Comparison of ENCODE assay signal across 8 cellular contexts in the genomic region with DNA sequence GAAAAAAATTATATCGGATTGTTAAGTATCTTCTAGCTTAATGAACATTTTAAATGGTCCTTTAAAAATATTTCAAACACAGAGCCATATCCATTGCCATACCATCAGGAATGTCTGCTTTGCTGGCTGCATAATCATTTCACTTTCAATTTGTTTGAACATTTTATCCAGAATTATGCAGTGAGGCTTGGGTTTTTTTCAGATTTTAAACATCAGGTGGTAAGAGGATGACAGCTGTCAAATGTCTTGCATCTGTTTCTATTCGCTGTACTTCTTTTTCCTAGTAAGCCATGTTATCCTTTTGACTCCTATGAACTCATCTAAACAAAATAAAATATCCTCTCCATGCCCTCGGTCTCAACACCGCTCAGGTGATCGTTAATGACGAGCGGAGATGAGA. TPM values are rescaled to one million over a fixed set of nuclear protein-coding genes. Genes with fewer than 3 reads are reported as not detected.
DNase-seq lines count a peak whose midpoint lies in the region; ATAC-seq and TF ChIP-seq lines count a peak whose summit lies in the region.

No MANE protein-coding gene starts in this region.

- H3K27me3 Mint-ChIP-seq in osteocyte (ENCODE audit: unreplicated experiment) = no peaks in the 10 kb centered on the region

- no peak for ATAC-seq in HG03196 (IDR thresholded peaks at IDR 0.05; ENCODE audit: unreplicated experiment)

- no peak for TF ChIP-seq CTCF in DOHH2 (IDR thresholded peaks at IDR 0.05; ENCODE audit: low read depth, low read length, poor library complexity, severe bottlenecking)
- TF ChIP-seq CTCF in osteocyte (IDR thresholded peaks at IDR 0.05) = no peak

- peak overlapping the region; percentile 93 for H3K4me3 Mint-ChIP-seq in osteocyte (ENCODE audit: unreplicated experiment)

- peaks cover 35% of the 10 kb centered on the region; the same call in 1 of the 2 replicates for H3K36me3 ChIP-seq in DOHH2 (ENCODE audit: control insufficient read depth, low read length)
- H3K36me3 ChIP-seq in endocrine pancreas (ENCODE audit: control insufficient read depth, insufficient read depth, low read length) = no peaks in the 10 kb centered on the region

- peak overlapping the region; percentile 42 for H3K9ac ChIP-seq in endocrine pancreas (ENCODE audit: control insufficient read depth, insufficient read depth, low read length)

- H3K4me1 ChIP-seq in DOHH2 (ENCODE audit: control insufficient read depth, low read length) = peaks cover 47% of the 10 kb centered on the region
- peaks cover 15% of the 10 kb centered on the region for H3K4me1 ChIP-seq in endocrine pancreas (ENCODE audit: control insufficient read depth, insufficient read depth, low read length)

- no peaks in the 10 kb centered on the region for H4K20me1 ChIP-seq in DOHH2 (ENCODE audit: control insufficient read depth, insufficient read depth, low read depth, low read length)

- peaks cover 27% of the 10 kb centered on the region for H3K4me1 Mint-ChIP-seq in osteocyte (ENCODE audit: unreplicated experiment)

- H3K27me3 ChIP-seq in DOHH2 (ENCODE audit: control insufficient read depth, low read length) = no peaks in the 10 kb centered on the region
- H3K27me3 ChIP-seq in endocrine pancreas (ENCODE audit: control insufficient read depth, insufficient read depth, low read length) = no peaks in the 10 kb centered on the region

- no peaks in the 10 kb centered on the region for H3K9me2 ChIP-seq in DOHH2 (replicated peaks; ENCODE audit: control insufficient read depth, low read length)

- H3K79me2 ChIP-seq in DOHH2 (ENCODE audit: control insufficient read depth, low read length) = peaks cover 55% of the 10 kb centered on the region

- H3K9me3 ChIP-seq in DOHH2 (ENCODE audit: control insufficient read depth, insufficient read depth, low read length) = no peaks in the 10 kb centered on the region; the same call in 1 of the 2 replicates
- no peaks in the 10 kb centered on the region for H3K9me3 ChIP-seq in endocrine pancreas (ENCODE audit: control insufficient read depth, low read length)

- H3K4me2 ChIP-seq in DOHH2 (ENCODE audit: low read length) = peak overlapping the region; percentile 79

- H3K4me3 ChIP-seq in DOHH2 (ENCODE audit: low read length) (peak overlapping the region; percentile 80), endocrine pancreas (ENCODE audit: control insufficient read depth, insufficient read depth, low read length) (peak overlapping the region; percentile 96)

- H3K36me3 Mint-ChIP-seq in osteocyte (ENCODE audit: unreplicated experiment) = no peaks in the 10 kb centered on the region

- peak overlapping the region; percentile 95 for H3K27ac Mint-ChIP-seq in osteocyte (ENCODE audit: unreplicated experiment)

- DNase-seq in NAMALWA (ENCODE audit: low spot score) (peak; percentile 52), osteocyte (ENCODE audit: extremely low spot score, unreplicated experiment) (no peak), GM19238 (ENCODE audit: insufficient read length, low spot score) (no peak), HuH-7 (ENCODE audit: low spot score) (no peak), HuH-7.5 (ENCODE audit: low spot score) (no peak)

- peaks cover 35% of the 10 kb centered on the region for H3F3A ChIP-seq in DOHH2 (ENCODE audit: control insufficient read depth, insufficient read depth)

- peak overlapping the region; percentile 95 for H3K27ac ChIP-seq in DOHH2 (ENCODE audit: low read depth, low read length)

- no peaks in the 10 kb centered on the region for H3K9me3 Mint-ChIP-seq in osteocyte (ENCODE audit: unreplicated experiment)

RNA-seq across cellular contexts. Expression of a gene that starts 0.8 kb away (rescaled TPM):
- total RNA-seq in osteocyte = 44.6 and 48.8 TPM in 2 replicates

RNA-seq across cellular contexts. Expression of a gene that starts 41.4 kb away (rescaled TPM):
- not detected in 2 replicates for total RNA-seq in osteocyte
